ENCODE assay signal across 9 cellular contexts in the genomic region with DNA sequence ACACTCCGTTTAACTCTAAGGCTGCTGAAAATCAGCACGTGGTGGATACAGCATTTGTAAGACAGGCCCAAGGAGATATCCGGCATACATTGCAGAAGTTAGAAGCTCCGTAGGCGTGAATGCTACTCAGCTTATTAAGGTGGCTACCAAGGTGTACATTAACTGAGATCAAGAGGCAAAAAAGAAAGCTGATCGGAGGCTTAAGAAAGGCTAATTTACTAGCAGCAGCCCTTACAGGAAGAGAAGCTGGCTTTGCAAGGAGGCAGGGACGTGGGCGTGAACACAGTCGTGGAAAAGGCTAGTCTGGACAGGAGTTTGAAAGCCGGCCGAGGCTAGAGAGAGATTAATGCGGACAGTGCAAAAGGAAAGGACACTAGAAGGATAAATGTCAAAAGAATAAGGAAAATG. TPM values are rescaled to one million over a fixed set of nuclear protein-coding genes. Genes with fewer than 3 reads are reported as not detected.
A peak's percentile ranks its signal among the peaks of the same experiment; 100 is the strongest.
DNase-seq lines count a peak whose midpoint lies in the region; ATAC-seq and TF ChIP-seq lines count a peak whose summit lies in the region.
"Had no signal": no experiment of that assay in that cellular context is flagged by ENCODE, and none has a peak within 500 bp of the region (broad histone marks: within the 10 kb centered on the region; RNA-seq: fewer than 3 reads in every experiment).

No MANE protein-coding gene starts in this region.

- H2BK5ac ChIP-seq in IMR-90 (ENCODE audit: low read depth, low read length, poor library complexity, severe bottlenecking), result peak overlapping the region; percentile 44

- POLR2A ChIA-PET in IMR-90 (lab: Charles Lee; ENCODE audit: unreplicated experiment), result interaction anchor here (0.6 kb wide), 1 partner anchor 27 kb away, joined by 4 read pairs; no protein-coding TSS in a partner anchor

- H2BK20ac ChIP-seq in IMR-90 (ENCODE audit: low read depth, low read length), result peak overlapping the region; percentile 11; the same call in 1 of the 2 replicates

- peak overlapping the region; percentile 75 for H3K4me2 ChIP-seq in IMR-90 (ENCODE audit: low read depth, low read length)

- H3K27me3 ChIP-seq in IMR-90 (ENCODE audit: control insufficient read depth, insufficient read depth, low read length) (no peaks in the 10 kb centered on the region), H7 (ENCODE audit: control insufficient read depth, insufficient read depth, low read length) (peaks cover 2% of the 10 kb centered on the region; the same call in 1 of the 2 replicates)

- H3K4ac ChIP-seq in IMR-90 (ENCODE audit: low read depth, low read length), result peak overlapping the region; percentile 55

- H3K79me1 ChIP-seq in IMR-90 (ENCODE audit: low read depth in 1 of 2, low read length in 2 of 2), result no peaks in the 10 kb centered on the region

- no peak overlapping the region for H2AK5ac ChIP-seq in IMR-90 (ENCODE audit: low read depth, low read length)

- no TSS peak for BruUV-seq in IMR-90 (replicated peaks; lab: Mats Ljungman, UMichigan)

- H3K14ac ChIP-seq in IMR-90 (replicated peaks; ENCODE audit: low read depth, low read length), result peak overlapping the region; percentile 88

- no peak for TF ChIP-seq RAD21 in IMR-90 (IDR thresholded peaks at IDR 0.05; ENCODE audit: low read length)

- H3K4me1 ChIP-seq in IMR-90 (ENCODE audit: control insufficient read depth, insufficient read depth, low read length), result peaks cover 12% of the 10 kb centered on the region

- no peaks in the 10 kb centered on the region for H3K9me3 ChIP-seq in IMR-90 (ENCODE audit: control insufficient read depth, insufficient read depth, low read length)

- peak overlapping the region; percentile 23; the same call in 1 of the 2 replicates for H3K56ac ChIP-seq in IMR-90 (ENCODE audit: extremely low read depth, insufficient read depth, low read length)

- H4K5ac ChIP-seq in IMR-90 (ENCODE audit: low read depth, low read length), result peak overlapping the region; percentile 93

- peak overlapping the region; percentile 75 for H2AFZ ChIP-seq in IMR-90 (replicated peaks; ENCODE audit: low read length, poor library complexity)

- H3K23ac ChIP-seq in IMR-90 (ENCODE audit: low read depth, low read length), result peak overlapping the region; percentile 69

- peak; percentile 28 for DNase-seq in IMR-90
- DNase-seq in astrocyte of the spinal cord (ENCODE audit: low read depth, low spot score), result peak; percentile 56
- DNase-seq in left colon, result peak; percentile 49 to 51
- peak; percentile 15 for DNase-seq in stimulated activated CD4-positive, alpha-beta T cell treated with anti-CD3 and anti-CD28 coated beads, Interleukin-1b, Interleukin-23, amount 100 ng/mL, for 48 hours
- no peak for DNase-seq in H7
- no peak for DNase-seq in germinal center (ENCODE audit: low spot score)
- DNase-seq: NCI-H526 had no signal

- no peak overlapping the region for H2AK9ac ChIP-seq in IMR-90 (replicated peaks; ENCODE audit: low read depth, low read length, poor library complexity)

- peak overlapping the region; percentile 61 for H3K27ac ChIP-seq in IMR-90 (ENCODE audit: insufficient read depth, low read length)

- peak overlapping the region; percentile 10; the same call in 2 of the 3 replicates for H2BK15ac ChIP-seq in IMR-90 (ENCODE audit: low read depth, low read length)

- CTCF ChIA-PET in IMR-90 (lab: Yijun Ruan, JAX), result no interaction called here

- H3K9ac ChIP-seq in IMR-90 (ENCODE audit: low read depth, low read length), result peak overlapping the region; percentile 68

- in situ Hi-C loops in IMR-90 (cut with MboI; ENCODE audit: low sequenced_read_pairs), result no loop called here
- in situ Hi-C loops in astrocyte of the spinal cord (cut with HindIII; ENCODE audit: low sequenced_read_pairs), result no loop called here

- intact Hi-C loops in IMR-90 (cut with micrococcal nuclease) (no loop called here), left colon (cut with DNase I, micrococcal nuclease) (no loop called here)

- H2BK120ac ChIP-seq in IMR-90 (ENCODE audit: low read depth, low read length), result peak overlapping the region; percentile 79

- peak overlapping the region; percentile 82; the same call in 1 of the 2 replicates for H3K18ac ChIP-seq in IMR-90 (ENCODE audit: low read depth, low read length)

- ATAC-seq in IMR-90 (ENCODE audit: low read depth), result 0 out of 2 replicates have a peak, but pooled peaks have one; percentile 19
- peak; percentile 67 for ATAC-seq in left colon
- ATAC-seq in GM19328 (IDR thresholded peaks at IDR 0.05; ENCODE audit: unreplicated experiment), result no peak
- ATAC-seq in GM21526 (IDR thresholded peaks at IDR 0.05; ENCODE audit: low FRiP score, unreplicated experiment), result no peak

- peak overlapping the region; percentile 43 for H4K91ac ChIP-seq in IMR-90 (ENCODE audit: insufficient read depth, low read depth, low read length)

- H3K36me3 ChIP-seq in IMR-90 (ENCODE audit: control insufficient read depth, insufficient read depth, low read length) (no peaks in the 10 kb centered on the region), H7 (replicated peaks; ENCODE audit: control insufficient read depth, insufficient read depth, low read length) (no peaks in the 10 kb centered on the region)

- H3K9me1 ChIP-seq in IMR-90 (ENCODE audit: insufficient read depth, low read length), result no peaks in the 10 kb centered on the region

- no peak overlapping the region for H3K4me3 ChIP-seq in IMR-90 (ENCODE audit: insufficient read depth, low read depth, low read length)
- H3K4me3 ChIP-seq in astrocyte of the spinal cord (ENCODE audit: low read depth, low read length), result peak overlapping the region; percentile 38
- no peak overlapping the region for H3K4me3 ChIP-seq in H7 (ENCODE audit: insufficient read depth, low read depth, low read length)

- TF ChIP-seq POLR2A in IMR-90 (IDR thresholded peaks at IDR 0.05; ENCODE audit: low read depth, low read length), result no peak

- no peaks in the 10 kb centered on the region for H4K20me1 ChIP-seq in IMR-90 (ENCODE audit: insufficient read depth, low read length)

- TF ChIP-seq CTCF in IMR-90 (conservative IDR thresholded peaks at IDR 0.05; ENCODE audit: low read depth, low read length), result no peak
- TF ChIP-seq CTCF in astrocyte of the spinal cord (IDR thresholded peaks at IDR 0.05; ENCODE audit: low read depth, low read length), result no peak

- peak overlapping the region; percentile 82 to 93 for H4K8ac ChIP-seq in IMR-90 (ENCODE audit: low read depth in 2 of 2, low read length in 2 of 2)

- dilution Hi-C loops in IMR-90 (cut with HindIII; ENCODE audit: low sequenced_read_pairs, unreplicated experiment), result no loop called here

- 28% methylated on average over 10 of the region's 12 CpGs; no CpG with 5 or more reads in 1 of the 2 experiments for WGBS in IMR-90 (ENCODE audit: extremely low coverage in 2 of 2, insufficient read length in 1 of 2), 2 experiments

TF ChIP-seq in IMR-90, 13 proteins besides CTCF, POLR2A, EP300 and RAD21 (continues in another document):
- TF ChIP-seq RCOR1 (IDR thresholded peaks at IDR 0.05; ENCODE audit: insufficient replicate concordance, low read length) (no peak), MXI1 (IDR thresholded peaks at IDR 0.05; ENCODE audit: borderline replicate concordance, low read depth, low read length) (no peak), BHLHE40 (IDR thresholded peaks at IDR 0.05; ENCODE audit: low read depth, low read length) (no peak), CEBPB (IDR thresholded peaks at IDR 0.05; ENCODE audit: low read depth, low read length) (no peak), SMC3 (IDR thresholded peaks at IDR 0.05; ENCODE audit: low read depth, low read length) (no peak), CHD1 (IDR thresholded peaks at IDR 0.05; ENCODE audit: low read depth, low read length) (no peak), NFE2L2 (IDR thresholded peaks at IDR 0.05; ENCODE audit: low read depth, low read length) (no peak), MAFK (IDR thresholded peaks at IDR 0.05; ENCODE audit: low read depth, low read length) (no peak), RFX5 (IDR thresholded peaks at IDR 0.05; ENCODE audit: low read depth, low read length) (no peak), MAZ (IDR thresholded peaks at IDR 0.05; ENCODE audit: borderline replicate concordance, low read depth, low read length) (no peak), FOS (IDR thresholded peaks at IDR 0.05; ENCODE audit: low read depth, low read length) (no peak)
- TF ChIP-seq, protein P1, sequence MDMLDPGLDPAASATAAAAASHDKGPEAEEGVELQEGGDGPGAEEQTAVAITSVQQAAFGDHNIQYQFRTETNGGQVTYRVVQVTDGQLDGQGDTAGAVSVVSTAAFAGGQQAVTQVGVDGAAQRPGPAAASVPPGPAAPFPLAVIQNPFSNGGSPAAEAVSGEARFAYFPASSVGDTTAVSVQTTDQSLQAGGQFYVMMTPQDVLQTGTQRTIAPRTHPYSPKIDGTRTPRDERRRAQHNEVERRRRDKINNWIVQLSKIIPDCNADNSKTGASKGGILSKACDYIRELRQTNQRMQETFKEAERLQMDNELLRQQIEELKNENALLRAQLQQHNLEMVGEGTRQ (IDR thresholded peaks at IDR 0.05; ENCODE audit: low read depth, low read length), result no peak

RNA-seq across cellular contexts. Expression of a gene that starts 45.7 kb away (rescaled TPM):
- total RNA-seq in IMR-90 (2012; rRNA removed) (25.0 and 25.1 TPM in 2 replicates), left colon (10 to 100 TPM; 31.7 to 44.5 TPM)
- 3.6 and 5.1 TPM in 2 replicates for polyA plus RNA-seq in IMR-90 (2012; rRNA removed)
- polyA plus RNA-seq in IMR-90 (2012; cell fraction: cytosol; rRNA removed), result 4.9 and 5.6 TPM in 2 replicates
- polyA plus RNA-seq in IMR-90 (2012; cell fraction: nucleus; rRNA removed; ENCODE audit: low replicate concordance), result 3.5 and 6.7 TPM in 2 replicates
- total RNA-seq in H7 (2014; rRNA removed; shearing (Covaris generic)), result 28.4 and 31.0 TPM in 2 replicates

RNA-seq across cellular contexts. Expression of a gene that starts 46.4 kb away (rescaled TPM):
- total RNA-seq in IMR-90 (2012; rRNA removed) (not detected in 2 replicates), left colon (under 1 TPM; 0.34 to 0.49 TPM)
- 0.07 and 0.15 TPM in 2 replicates for polyA plus RNA-seq in IMR-90 (2012; rRNA removed)
- 0.11 TPM in 1 of 2 replicates, not detected in the other for polyA plus RNA-seq in IMR-90 (2012; cell fraction: cytosol; rRNA removed)
- 0.32 and 1.0 TPM in 2 replicates for polyA plus RNA-seq in IMR-90 (2012; cell fraction: nucleus; rRNA removed; ENCODE audit: low replicate concordance)
- 1.2 TPM in 1 of 2 replicates, not detected in the other for total RNA-seq in H7 (2014; rRNA removed; shearing (Covaris generic))

RNA-seq across cellular contexts. Expression of a gene that starts 55.5 kb away (rescaled TPM):
- total RNA-seq in IMR-90 (2012; rRNA removed), result 79.8 and 80.5 TPM in 2 replicates
- polyA plus RNA-seq in IMR-90 (2012; rRNA removed), result 62.0 and 67.9 TPM in 2 replicates
- 34.5 and 64.4 TPM in 2 replicates for polyA plus RNA-seq in IMR-90 (2012; cell fraction: cytosol; rRNA removed)
- polyA plus RNA-seq in IMR-90 (2012; cell fraction: nucleus; rRNA removed; ENCODE audit: low replicate concordance), result 13.4 and 56.2 TPM in 2 replicates
- 100 to 1,000 TPM; 166 to 180 TPM for total RNA-seq in left colon
- 78.7 and 88.7 TPM in 2 replicates for total RNA-seq in H7 (2014; rRNA removed; shearing (Covaris generic))

RNA-seq across cellular contexts. Expression of a gene that starts 55.8 kb away (rescaled TPM):
- total RNA-seq in IMR-90 (2012; rRNA removed) (111 TPM in 2 replicates), left colon (100 to 1,000 TPM; 239 to 294 TPM)
- 50.4 and 52.7 TPM in 2 replicates for polyA plus RNA-seq in IMR-90 (2012; rRNA removed)
- 19.6 and 40.0 TPM in 2 replicates for polyA plus RNA-seq in IMR-90 (2012; cell fraction: cytosol; rRNA removed)
- polyA plus RNA-seq in IMR-90 (2012; cell fraction: nucleus; rRNA removed; ENCODE audit: low replicate concordance), result 16.9 and 44.8 TPM in 2 replicates
- 111 and 137 TPM in 2 replicates for total RNA-seq in H7 (2014; rRNA removed; shearing (Covaris generic))

Comparison
In these comparisons a context has a peak if more than half of its experiments do, and no peak if none do; other contexts are left out.
1. ATAC-seq: peak in IMR-90 (single experiment) and left colon (single experiment); none in GM19328 (single experiment) and GM21526 (single experiment).
2. DNase-seq: peak in IMR-90 (single experiment), astrocyte of the spinal cord (single experiment), left colon (2 of 2) and stimulated activated CD4-positive, alpha-beta T cell treated with anti-CD3 and anti-CD28 coated beads, Interleukin-1b, Interleukin-23, amount 100 ng/mL, for 48 hours (single experiment); none in H7 (single experiment) and germinal center (single experiment).